In the genomic region with DNA sequence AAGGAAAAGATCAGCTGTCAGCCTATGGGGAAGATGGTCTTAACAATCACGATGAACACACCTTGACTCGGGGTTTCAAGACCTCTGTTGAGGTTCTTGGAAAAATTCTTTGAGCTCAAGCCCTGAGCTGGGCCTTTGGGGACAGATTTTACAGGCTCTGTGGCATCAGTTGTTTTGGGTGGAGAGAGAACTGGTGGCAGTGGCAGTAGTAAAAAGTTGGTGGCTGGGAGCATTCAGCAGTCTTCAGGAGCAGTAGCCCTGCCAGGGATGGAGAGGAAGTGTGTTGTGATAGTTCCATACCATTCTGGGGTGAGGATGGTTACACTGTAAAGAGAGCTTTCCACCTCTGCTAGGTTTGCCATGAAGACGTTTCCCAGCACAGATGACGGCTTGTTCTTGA, we compare ENCODE assay signal across 29 cellular contexts. TPM values are rescaled to one million over a fixed set of nuclear protein-coding genes. Genes with fewer than 3 reads are reported as not detected.
"Had no signal": no experiment of that assay in that cellular context is flagged by ENCODE, and none has a peak within 500 bp of the region (broad histone marks: within the 10 kb centered on the region; RNA-seq: fewer than 3 reads in every experiment).

No MANE protein-coding gene starts in this region.

- H3K36me3 Mint-ChIP-seq: mesothelial cell of epicardium; naive thymus-derived CD4-positive, alpha-beta T cell; neural progenitor cell; stimulated activated naive B cell treated with anti-CD40 and anti-IgM and Interleukin-4, amounts not matched to agents 10 μg/mL and 1 μg/mL and 100 μg/mL, for 72 hours had no signal

- H3K4me3 Mint-ChIP-seq: effector memory CD8-positive, alpha-beta T cell; mesothelial cell of epicardium; naive thymus-derived CD4-positive, alpha-beta T cell; nephron; neural progenitor cell; stimulated activated naive B cell treated with anti-CD40 and anti-IgM and Interleukin-4, amounts not matched to agents 10 μg/mL and 1 μg/mL and 100 μg/mL, for 72 hours; stimulated activated naive CD8-positive, alpha-beta T cell treated with anti-CD3 and anti-CD28 coated beads, Interleukin-15, Interleukin-2, amounts not matched to agents 100 ng/mL and 50 ng/mL, for 24 hours had no signal

- H3K27ac ChIP-seq: gastroesophageal sphincter, heart left ventricle, left lung, neural progenitor cell, pancreas, right lobe of liver, thoracic aorta, tibial nerve, upper lobe of left lung had no signal

- H3K9me3 ChIP-seq: gastroesophageal sphincter, heart left ventricle, left lung, mucosa of descending colon, pancreas, right lobe of liver, thoracic aorta, tibial nerve, upper lobe of left lung had no signal

- H3K36me3 ChIP-seq: gastroesophageal sphincter, heart left ventricle, left lung, neural progenitor cell, pancreas, right lobe of liver, thoracic aorta, tibial nerve, upper lobe of left lung had no signal

- H3K4me3 ChIP-seq: gastroesophageal sphincter, heart left ventricle, left lung, mucosa of descending colon, neural progenitor cell, pancreas, right lobe of liver, thoracic aorta, tibial nerve, upper lobe of left lung had no signal

- H3K27me3 ChIP-seq: pancreas, right lobe of liver, upper lobe of left lung had no signal

- H3K9ac ChIP-seq: neural progenitor cell had no signal

- DNase-seq: cortex of kidney; effector memory CD8-positive, alpha-beta T cell; foreskin fibroblast; hippocampal formation; left cardiac atrium; left lung; mesenchymal stem cell; mucosa of descending colon; naive thymus-derived CD4-positive, alpha-beta T cell; occipital lobe; retina; right lobe of liver; small intestine; stimulated activated CD4-positive, alpha-beta T cell treated with anti-CD3 and anti-CD28 coated beads, Interleukin-15, amount 100 ng/mL, for 24 hours; stimulated activated CD4-positive, alpha-beta T cell treated with anti-CD3 and anti-CD28 coated beads, Interleukin-2, amount 100 ng/mL, for 48 hours; stimulated activated naive B cell treated with anti-CD40 and anti-IgM and Interleukin-4, amounts not matched to agents 10 μg/mL and 1 μg/mL and 100 μg/mL, for 72 hours; upper lobe of left lung had no signal

- H2AFZ ChIP-seq: neural progenitor cell had no signal

- H3K4me2 ChIP-seq: neural progenitor cell had no signal

- H3K27ac Mint-ChIP-seq: effector memory CD8-positive, alpha-beta T cell; mesothelial cell of epicardium; naive thymus-derived CD4-positive, alpha-beta T cell; nephron; neural progenitor cell; stimulated activated naive B cell treated with anti-CD40 and anti-IgM and Interleukin-4, amounts not matched to agents 10 μg/mL and 1 μg/mL and 100 μg/mL, for 72 hours; stimulated activated naive CD8-positive, alpha-beta T cell treated with anti-CD3 and anti-CD28 coated beads, Interleukin-15, Interleukin-2, amounts not matched to agents 100 ng/mL and 50 ng/mL, for 24 hours had no signal

- H3K9me3 Mint-ChIP-seq: mesothelial cell of epicardium; nephron; stimulated activated naive B cell treated with anti-CD40 and anti-IgM and Interleukin-4, amounts not matched to agents 10 μg/mL and 1 μg/mL and 100 μg/mL, for 72 hours; stimulated activated naive CD8-positive, alpha-beta T cell treated with anti-CD3 and anti-CD28 coated beads, Interleukin-15, Interleukin-2, amounts not matched to agents 100 ng/mL and 50 ng/mL, for 24 hours had no signal

RNA-seq across cellular contexts. Expression of gene KY, which starts 4.9 kb away (rescaled TPM):
- total RNA-seq: dermis microvascular lymphatic vessel endothelial cell; lung microvascular endothelial cell; mesothelial cell of epicardium; naive thymus-derived CD4-positive, alpha-beta T cell; pulmonary artery endothelial cell; right lobe of liver had no signal
- polyA plus RNA-seq: naive thymus-derived CD4-positive, alpha-beta T cell had no signal
